ENCODE assay signal across 24 cellular contexts in genomic region chr2:215031330-215031729, GRCh38.
DNase-seq lines count a peak whose midpoint lies in the region; ATAC-seq and TF ChIP-seq lines count a peak whose summit lies in the region.
"Had no signal": no experiment of that assay in that cellular context is flagged by ENCODE, and none has a peak within 500 bp of the region (broad histone marks: within the 10 kb centered on the region; RNA-seq: fewer than 3 reads in every experiment).

No MANE protein-coding gene starts in this region.

- H3K4me2 ChIP-seq in BLaER1 (peak overlapping the region; percentile 51), trophoblast cell (ENCODE audit: low read length) (no peak overlapping the region)

- H4K91ac ChIP-seq in trophoblast cell (ENCODE audit: low read depth, low read length): no peak overlapping the region

- H3K4me1 Mint-ChIP-seq in mesothelial cell of epicardium: peaks cover 13% of the 10 kb centered on the region
- H3K4me1 Mint-ChIP-seq: CD14-positive monocyte; CD8-positive, alpha-beta memory T cell had no signal

- H3K9me3 ChIP-seq in BLaER1: 0 out of 2 replicates have a peak, but pooled peaks cover 5% of the 10 kb centered on the region
- H3K9me3 ChIP-seq in trophoblast cell (ENCODE audit: insufficient read depth, low read depth, low read length): no peaks in the 10 kb centered on the region
- H3K9me3 ChIP-seq in lower lobe of right lung: no peaks in the 10 kb centered on the region

- H3K27me3 Mint-ChIP-seq in mesothelial cell of epicardium (ENCODE audit: low read depth): no peaks in the 10 kb centered on the region
- H3K27me3 Mint-ChIP-seq: CD8-positive, alpha-beta memory T cell had no signal

- DNase-seq in NAMALWA (ENCODE audit: low spot score): peak; percentile 3
- peak; percentile 29 for DNase-seq in epithelial cell of esophagus (ENCODE audit: low read depth)
- DNase-seq in trophoblast cell: peak; percentile 37 to 70
- no peak for DNase-seq in effector CD4-positive, alpha-beta T cell
- DNase-seq in mesothelial cell of epicardium (ENCODE audit: low spot score in 2 of 2, unreplicated experiment in 2 of 2): no peak
- no peak for DNase-seq in lower lobe of right lung
- DNase-seq: AML-193; CD8-positive, alpha-beta memory T cell; DMS 273 treated with DMSO at 0.1 percent for 48 hours; DMS79; EL; GDM1; NCI-H1092 treated with DMSO at 0.1 percent for 48 hours; NCI-H1436; NCI-H187; NCI-H2081 treated with DMSO at 0.1 percent for 48 hours; SHP77; SW 1271 had no signal

- H3K4me1 ChIP-seq in BLaER1 (peaks cover 22% of the 10 kb centered on the region), trophoblast cell (ENCODE audit: control insufficient read depth in 1 of 2, insufficient read depth in 2 of 2, low read length in 2 of 2) (peaks cover 0 to 2% of the 10 kb centered on the region in 2 experiments), lower lobe of right lung (no peaks in the 10 kb centered on the region)

- no peaks in the 10 kb centered on the region for H4K20me1 ChIP-seq in BLaER1

- H3K27ac ChIP-seq in BLaER1 (no peak overlapping the region), trophoblast cell (ENCODE audit: low read depth, low read length) (no peak overlapping the region), lower lobe of right lung (no peak overlapping the region)
- H3K27ac ChIP-seq: HL-60, RWPE1 had no signal

- H2BK12ac ChIP-seq in trophoblast cell (ENCODE audit: low read length): no peak overlapping the region

- no peak overlapping the region for H3K4me3 Mint-ChIP-seq in mesothelial cell of epicardium
- H3K4me3 Mint-ChIP-seq: CD14-positive monocyte; CD8-positive, alpha-beta memory T cell had no signal

- ATAC-seq in lower lobe of right lung: no peak
- ATAC-seq: HCT116, Panc1 had no signal

- H3K27me3 ChIP-seq in BLaER1 (no peaks in the 10 kb centered on the region), trophoblast cell (ENCODE audit: insufficient read depth, low read length) (no peaks in the 10 kb centered on the region), lower lobe of right lung (ENCODE audit: low read depth) (no peaks in the 10 kb centered on the region)

- H3K79me1 ChIP-seq in trophoblast cell (ENCODE audit: low read length): peaks cover 2% of the 10 kb centered on the region

- H3K9ac ChIP-seq in BLaER1: no peak overlapping the region
- no peak overlapping the region for H3K9ac ChIP-seq in trophoblast cell (ENCODE audit: low read length)

- TF ChIP-seq CTCF in epithelial cell of esophagus (IDR thresholded peaks at IDR 0.05; ENCODE audit: insufficient read depth, low read depth, low read length, missing control alignments) (no peak), mesothelial cell of epicardium (IDR thresholded peaks at IDR 0.05; ENCODE audit: unreplicated experiment) (no peak), lower lobe of right lung (IDR thresholded peaks at IDR 0.05) (no peak)

- H2BK5ac ChIP-seq in trophoblast cell (ENCODE audit: low read depth, low read length, poor library complexity): no peak overlapping the region

- no peak overlapping the region for H3K4ac ChIP-seq in trophoblast cell (ENCODE audit: low read depth, low read length)

- H2AFZ ChIP-seq in trophoblast cell (ENCODE audit: insufficient read depth, low read length, poor library complexity): no peak overlapping the region

- H3K27ac Mint-ChIP-seq in mesothelial cell of epicardium: no peak overlapping the region
- H3K27ac Mint-ChIP-seq: CD14-positive monocyte; CD8-positive, alpha-beta memory T cell had no signal

- no peak overlapping the region for H3K23ac ChIP-seq in trophoblast cell (ENCODE audit: low read length)

- no peak overlapping the region for H4K12ac ChIP-seq in trophoblast cell (ENCODE audit: low read depth, low read length)

- no peak overlapping the region for H4K8ac ChIP-seq in trophoblast cell (ENCODE audit: low read depth, low read length)

- H3K36me3 Mint-ChIP-seq in mesothelial cell of epicardium: no peaks in the 10 kb centered on the region
- H3K36me3 Mint-ChIP-seq: CD14-positive monocyte; CD8-positive, alpha-beta memory T cell had no signal

- H2BK120ac ChIP-seq in trophoblast cell (ENCODE audit: insufficient read depth, low read length, poor library complexity): no peak overlapping the region

- H3K36me3 ChIP-seq in BLaER1: no peaks in the 10 kb centered on the region
- H3K36me3 ChIP-seq in trophoblast cell (ENCODE audit: control insufficient read depth in 1 of 2, insufficient read depth in 2 of 2, low read length in 2 of 2): no peaks in the 10 kb centered on the region
- no peaks in the 10 kb centered on the region for H3K36me3 ChIP-seq in lower lobe of right lung

- H2AK5ac ChIP-seq in trophoblast cell (ENCODE audit: low read length): no peak overlapping the region

- H3K9me3 Mint-ChIP-seq in mesothelial cell of epicardium: no peaks in the 10 kb centered on the region
- H3K9me3 Mint-ChIP-seq: CD8-positive, alpha-beta memory T cell had no signal

- H3K18ac ChIP-seq in trophoblast cell (ENCODE audit: low read length): no peak overlapping the region

- no CpG with 5 or more reads among the region's 2 CpGs for WGBS in trophoblast cell (ENCODE audit: extremely low coverage, insufficient coverage, insufficient read length)

- intact Hi-C loops in lower lobe of right lung (cut with DNase I): no loop called here

- H3K4me3 ChIP-seq in BLaER1: 0 out of 2 replicates have a peak overlapping the region, but pooled peaks have one; percentile 7
- no peak overlapping the region for H3K4me3 ChIP-seq in epithelial cell of esophagus (ENCODE audit: low read length)
- H3K4me3 ChIP-seq in trophoblast cell (ENCODE audit: low read depth, low read length): no peak overlapping the region
- no peak overlapping the region for H3K4me3 ChIP-seq in lower lobe of right lung

- H3K14ac ChIP-seq in trophoblast cell (ENCODE audit: low read length): no peak overlapping the region

- H3K79me2 ChIP-seq in trophoblast cell (ENCODE audit: control insufficient read depth, insufficient read depth, low read length, poor library complexity): no peaks in the 10 kb centered on the region

Comparison
In these comparisons a context has a peak if more than half of its experiments do, and no peak if none do; other contexts are left out.
1. DNase-seq: peak in NAMALWA (single experiment), epithelial cell of esophagus (single experiment) and trophoblast cell (2 of 2); none in effector CD4-positive, alpha-beta T cell (single experiment), mesothelial cell of epicardium (0 of 2) and lower lobe of right lung (single experiment).